In genomic region chr11:2989551-2989950, GRCh38 we compare ENCODE assay signal across 9 cellular contexts. TPM values are rescaled to one million over a fixed set of nuclear protein-coding genes. Genes with fewer than 3 reads are reported as not detected.
DNase-seq lines count a peak whose midpoint lies in the region; ATAC-seq and TF ChIP-seq lines count a peak whose summit lies in the region.
"Had no signal": no experiment of that assay in that cellular context is flagged by ENCODE, and none has a peak within 500 bp of the region (broad histone marks: within the 10 kb centered on the region; RNA-seq: fewer than 3 reads in every experiment).

No MANE protein-coding gene starts in this region.

- peaks cover 39% of the 10 kb centered on the region for H3K4me1 Mint-ChIP-seq in activated CD4-positive, alpha-beta T cell treated with anti-CD3 and anti-CD28 coated beads, Interleukin-2, amount 10 ng/mL, durations not matched to agents 24 days and 14 days
- H3K4me1 Mint-ChIP-seq in activated CD8-positive, alpha-beta T cell treated with anti-CD3 and anti-CD28 coated beads for 36 hours (ENCODE audit: low read depth) = peaks cover 42% of the 10 kb centered on the region
- peaks cover 25 to 41% of the 10 kb centered on the region in 2 donors for H3K4me1 Mint-ChIP-seq in stimulated activated naive B cell treated with anti-CD40 and anti-IgM and Interleukin-4, amounts not matched to agents 10 μg/mL and 1 μg/mL and 100 μg/mL, for 72 hours

- intact Hi-C loops in activated CD4-positive, alpha-beta T cell treated with anti-CD3 and anti-CD28 coated beads, Interleukin-2, amount 10 ng/mL, durations not matched to agents 24 days and 14 days (cut with micrococcal nuclease) = loop anchor here (2.0 to 5.0 kb wide), 2 partner anchors 15 to 42 kb away; no protein-coding TSS in a partner anchor
- intact Hi-C loops in activated CD8-positive, alpha-beta T cell treated with anti-CD3 and anti-CD28 coated beads for 36 hours (cut with micrococcal nuclease) = loop anchor here (2.0 kb wide), 1 partner anchor 25 kb away; no protein-coding TSS in a partner anchor

- ATAC-seq in activated CD8-positive, alpha-beta T cell treated with anti-CD3 and anti-CD28 coated beads for 36 hours = no peak
- ATAC-seq in stimulated activated naive B cell treated with anti-CD40 and anti-IgM and Interleukin-4, amounts not matched to agents 10 μg/mL and 1 μg/mL and 100 μg/mL, for 72 hours (replicated peaks) = no peak
- ATAC-seq: mucosa of descending colon had no signal

- H3K27ac Mint-ChIP-seq in activated CD4-positive, alpha-beta T cell treated with anti-CD3 and anti-CD28 coated beads, Interleukin-2, amount 10 ng/mL, durations not matched to agents 24 days and 14 days = peak overlapping the region; percentile 97
- H3K27ac Mint-ChIP-seq in activated CD8-positive, alpha-beta T cell treated with anti-CD3 and anti-CD28 coated beads for 36 hours = peak overlapping the region; percentile 99
- H3K27ac Mint-ChIP-seq in stimulated activated naive B cell treated with anti-CD40 and anti-IgM and Interleukin-4, amounts not matched to agents 10 μg/mL and 1 μg/mL and 100 μg/mL, for 72 hours = peak overlapping the region; percentile 37

- DNase-seq in activated CD4-positive, alpha-beta T cell treated with anti-CD3 and anti-CD28 coated beads, Interleukin-2, amount 10 ng/mL, durations not matched to agents 24 days and 14 days = no peak
- DNase-seq in activated CD4-positive, alpha-beta T cell treated with anti-CD3 and anti-CD28 coated beads for 4 hours = no peak
- no peak for DNase-seq in activated CD8-positive, alpha-beta T cell treated with anti-CD3 and anti-CD28 coated beads for 36 hours
- DNase-seq in germinal center (ENCODE audit: low spot score) (peak; percentile 22), NCI-H748 (lab: John Stamatoyannopoulos, UW; ENCODE audit: unreplicated experiment) (no peak), dedifferentiated amniotic fluid mesenchymal stem cell (ENCODE audit: extremely low spot score) (no peak)
- DNase-seq in stimulated activated naive B cell treated with anti-CD40 and anti-IgM and Interleukin-4, amounts not matched to agents 10 μg/mL and 1 μg/mL and 100 μg/mL, for 72 hours = no peak
- no peak for DNase-seq in effector CD8-positive, alpha-beta T cell (lab: John Stamatoyannopoulos, UW)
- DNase-seq: mucosa of descending colon had no signal

- no peaks in the 10 kb centered on the region for H3K9me3 Mint-ChIP-seq in activated CD4-positive, alpha-beta T cell treated with anti-CD3 and anti-CD28 coated beads, Interleukin-2, amount 10 ng/mL, durations not matched to agents 24 days and 14 days
- no peaks in the 10 kb centered on the region for H3K9me3 Mint-ChIP-seq in activated CD8-positive, alpha-beta T cell treated with anti-CD3 and anti-CD28 coated beads for 36 hours
- no peaks in the 10 kb centered on the region for H3K9me3 Mint-ChIP-seq in stimulated activated naive B cell treated with anti-CD40 and anti-IgM and Interleukin-4, amounts not matched to agents 10 μg/mL and 1 μg/mL and 100 μg/mL, for 72 hours

- TF ChIP-seq CTCF in activated CD8-positive, alpha-beta T cell treated with anti-CD3 and anti-CD28 coated beads for 36 hours (IDR thresholded peaks at IDR 0.05) = no peak

- POLR2A ChIA-PET in activated CD8-positive, alpha-beta T cell treated with anti-CD3 and anti-CD28 coated beads for 36 hours (lab: Charles Lee) = interaction anchor here (0.7 to 8.3 kb wide), 18 partner anchors 8 to 861 kb away, joined by 3 to 79 read pairs (median 4); no protein-coding TSS in a partner anchor

- CTCF ChIA-PET in activated CD8-positive, alpha-beta T cell treated with anti-CD3 and anti-CD28 coated beads for 36 hours (lab: Charles Lee) = interaction anchor here (1.0 to 3.6 kb wide), 10 partner anchors 9 to 457 kb away, joined by 3 to 33 read pairs (median 5); partner anchors contain the start of genes CARS1 and PHLDA2

- no peaks in the 10 kb centered on the region for H3K27me3 Mint-ChIP-seq in activated CD4-positive, alpha-beta T cell treated with anti-CD3 and anti-CD28 coated beads, Interleukin-2, amount 10 ng/mL, durations not matched to agents 24 days and 14 days
- no peaks in the 10 kb centered on the region for H3K27me3 Mint-ChIP-seq in activated CD8-positive, alpha-beta T cell treated with anti-CD3 and anti-CD28 coated beads for 36 hours
- H3K27me3 Mint-ChIP-seq in stimulated activated naive B cell treated with anti-CD40 and anti-IgM and Interleukin-4, amounts not matched to agents 10 μg/mL and 1 μg/mL and 100 μg/mL, for 72 hours = no peaks in the 10 kb centered on the region

- peaks cover 38% of the 10 kb centered on the region for H3K36me3 Mint-ChIP-seq in activated CD4-positive, alpha-beta T cell treated with anti-CD3 and anti-CD28 coated beads, Interleukin-2, amount 10 ng/mL, durations not matched to agents 24 days and 14 days (ENCODE audit: low read depth)
- H3K36me3 Mint-ChIP-seq in activated CD8-positive, alpha-beta T cell treated with anti-CD3 and anti-CD28 coated beads for 36 hours (ENCODE audit: low read depth) = peaks cover 48% of the 10 kb centered on the region
- peaks cover 14 to 16% of the 10 kb centered on the region in 2 donors for H3K36me3 Mint-ChIP-seq in stimulated activated naive B cell treated with anti-CD40 and anti-IgM and Interleukin-4, amounts not matched to agents 10 μg/mL and 1 μg/mL and 100 μg/mL, for 72 hours

- peak overlapping the region; percentile 90 for H3K4me3 Mint-ChIP-seq in activated CD4-positive, alpha-beta T cell treated with anti-CD3 and anti-CD28 coated beads, Interleukin-2, amount 10 ng/mL, durations not matched to agents 24 days and 14 days
- peak overlapping the region; percentile 92 for H3K4me3 Mint-ChIP-seq in activated CD8-positive, alpha-beta T cell treated with anti-CD3 and anti-CD28 coated beads for 36 hours
- peak overlapping the region; percentile 93 to 98 for H3K4me3 Mint-ChIP-seq in stimulated activated naive B cell treated with anti-CD40 and anti-IgM and Interleukin-4, amounts not matched to agents 10 μg/mL and 1 μg/mL and 100 μg/mL, for 72 hours

RNA-seq across cellular contexts. Expression of gene NAP1L4, which starts 2.6 kb away (rescaled TPM):
- total RNA-seq in activated CD4-positive, alpha-beta T cell treated with anti-CD3 and anti-CD28 coated beads, Interleukin-2, amount 10 ng/mL, durations not matched to agents 24 days and 14 days = 263 and 272 TPM in 2 replicates
- 100 to 1,000 TPM; 212 to 223 TPM for total RNA-seq in activated CD8-positive, alpha-beta T cell treated with anti-CD3 and anti-CD28 coated beads for 36 hours

Comparison
In these comparisons a context has a peak if more than half of its experiments do, and no peak if none do; other contexts are left out.
1. H3K27ac Mint-ChIP-seq: peak in every context shown above with its lines; median percentile 99 in activated CD8-positive, alpha-beta T cell treated with anti-CD3 and anti-CD28 coated beads for 36 hours; 97 in activated CD4-positive, alpha-beta T cell treated with anti-CD3 and anti-CD28 coated beads, Interleukin-2, amount 10 ng/mL, durations not matched to agents 24 days and 14 days; 37 in stimulated activated naive B cell treated with anti-CD40 and anti-IgM and Interleukin-4, amounts not matched to agents 10 μg/mL and 1 μg/mL and 100 μg/mL, for 72 hours.